In genomic region chr7:108805808-108806397, GRCh38 we compare ENCODE assay signal across 8 cellular contexts.
A peak's percentile ranks its signal among the peaks of the same experiment; 100 is the strongest.
DNase-seq lines count a peak whose midpoint lies in the region; ATAC-seq, FAIRE-seq and TF ChIP-seq lines count a peak whose summit lies in the region.

No MANE protein-coding gene starts in this region.

- H3K4me3 ChIP-seq in A549: no peak overlapping the region
- no peak overlapping the region for H3K4me3 ChIP-seq in MM.1S (ENCODE audit: low read length)
- no peak overlapping the region for H3K4me3 ChIP-seq in retinal pigment epithelial cell (ENCODE audit: low read length)

- no peak overlapping the region for H2AFZ ChIP-seq in MM.1S (ENCODE audit: low read length)

- H3K9me3 Mint-ChIP-seq in stimulated activated memory B cell treated with anti-CD40 and anti-IgM and Interleukin-4, amounts not matched to agents 10 μg/mL and 1 μg/mL and 100 μg/mL, for 72 hours: peaks cover 3% of the 10 kb centered on the region

- H3K27me3 ChIP-seq in MM.1S (replicated peaks; ENCODE audit: insufficient read depth, low read length): no peaks in the 10 kb centered on the region

- TF ChIP-seq CTCF in A549 (IDR thresholded peaks at IDR 0.05): peak; percentile 54
- peak; percentile 68 for TF ChIP-seq CTCF in MM.1S (IDR thresholded peaks at IDR 0.05; ENCODE audit: low read length)
- TF ChIP-seq CTCF in retinal pigment epithelial cell (conservative IDR thresholded peaks at IDR 0.05; ENCODE audit: low read depth, low read length): peak; percentile 61

- DNase-seq in A549 (ENCODE audit: low read depth in 1 of 2, low spot score in 1 of 2) (peak; percentile 35 to 43), MM.1S (peak; percentile 35), dermis blood vessel endothelial cell (peak; percentile 18), retinal pigment epithelial cell (ENCODE audit: low read depth) (no peak), GM19238 (ENCODE audit: insufficient read length, low spot score) (no peak)

- H3K27ac Mint-ChIP-seq in stimulated activated memory B cell treated with anti-CD40 and anti-IgM and Interleukin-4, amounts not matched to agents 10 μg/mL and 1 μg/mL and 100 μg/mL, for 72 hours: no peak overlapping the region

- no peaks in the 10 kb centered on the region for H4K20me1 ChIP-seq in MM.1S (ENCODE audit: insufficient read depth, low read length)

- H3K9me3 ChIP-seq in A549 (no peaks in the 10 kb centered on the region), MM.1S (replicated peaks; ENCODE audit: insufficient read depth, low read length) (no peaks in the 10 kb centered on the region)

- H3K36me3 Mint-ChIP-seq in stimulated activated memory B cell treated with anti-CD40 and anti-IgM and Interleukin-4, amounts not matched to agents 10 μg/mL and 1 μg/mL and 100 μg/mL, for 72 hours: no peaks in the 10 kb centered on the region

- H3K9me2 ChIP-seq in MM.1S (replicated peaks; ENCODE audit: insufficient read depth, low read length): no peaks in the 10 kb centered on the region

- WGBS in A549 (ENCODE audit: missing lambda C conversion rate): 25% methylated on average over 6 of the region's 6 CpGs

- H3K27ac ChIP-seq in A549 (no peak overlapping the region), MM.1S (ENCODE audit: low read length) (no peak overlapping the region)

- H3K27me3 Mint-ChIP-seq in stimulated activated memory B cell treated with anti-CD40 and anti-IgM and Interleukin-4, amounts not matched to agents 10 μg/mL and 1 μg/mL and 100 μg/mL, for 72 hours: peaks cover 20% of the 10 kb centered on the region

- CTCF ChIA-PET in A549 (lab: Yijun Ruan, JAX): interaction anchor here (1.0 to 1.4 kb wide), 4 partner anchors 10 to 12 kb away, joined by 3 to 6 read pairs (median 4); no protein-coding TSS in a partner anchor

- TF ChIP-seq POLR2A in A549 (IDR thresholded peaks at IDR 0.05; ENCODE audit: low read length): no peak

- no peak for TF ChIP-seq EP300 in A549 (IDR thresholded peaks at IDR 0.05)

- H3K4me1 Mint-ChIP-seq in stimulated activated memory B cell treated with anti-CD40 and anti-IgM and Interleukin-4, amounts not matched to agents 10 μg/mL and 1 μg/mL and 100 μg/mL, for 72 hours: no peaks in the 10 kb centered on the region

- TF ChIP-seq RAD21 in A549 (conservative IDR thresholded peaks at IDR 0.05 in 1 of 2, IDR thresholded peaks at IDR 0.05 in 1 of 2): peak; percentile 55 to 56

- H3F3A ChIP-seq in MM.1S (ENCODE audit: insufficient read depth, low read length): no peaks in the 10 kb centered on the region

- H3K4me1 ChIP-seq in A549: no peaks in the 10 kb centered on the region
- no peaks in the 10 kb centered on the region for H3K4me1 ChIP-seq in MM.1S (ENCODE audit: low read length)

- H3K4me2 ChIP-seq in A549 (no peak overlapping the region), MM.1S (ENCODE audit: low read depth, low read length) (no peak overlapping the region)

- POLR2A ChIA-PET in A549 (lab: Yijun Ruan, JAX): no interaction called here

- no peak for FAIRE-seq in A549 (lab: Jason Lieb, UNC)

- H3K4me3 Mint-ChIP-seq in stimulated activated memory B cell treated with anti-CD40 and anti-IgM and Interleukin-4, amounts not matched to agents 10 μg/mL and 1 μg/mL and 100 μg/mL, for 72 hours: no peak overlapping the region

- ATAC-seq in A549 (peak in 1 of 2 experiments; percentile 76; a peak in 3 of 6 replicates), GM18858 (IDR thresholded peaks at IDR 0.05; ENCODE audit: unreplicated experiment) (peak; percentile 60), GM18873 (IDR thresholded peaks at IDR 0.05; ENCODE audit: low FRiP score, unreplicated experiment) (no peak)
- no peak for ATAC-seq in stimulated activated memory B cell treated with anti-CD40 and anti-IgM and Interleukin-4, amounts not matched to agents 10 μg/mL and 1 μg/mL and 100 μg/mL, for 72 hours

- no peaks in the 10 kb centered on the region for H3K36me3 ChIP-seq in MM.1S (replicated peaks; ENCODE audit: insufficient read depth, low read length)

- H3K79me2 ChIP-seq in MM.1S (ENCODE audit: low read length): no peaks in the 10 kb centered on the region

- H3K9ac ChIP-seq in MM.1S (ENCODE audit: low read length): no peak overlapping the region

TF ChIP-seq in A549, 52 proteins besides CTCF, POLR2A, EP300 and RAD21:
- TF ChIP-seq ZNF302 (CRISPR knock-in tag; IDR thresholded peaks at IDR 0.05): no peak
- TF ChIP-seq SMC3 (IDR thresholded peaks at IDR 0.05): peak; percentile 48
- TF ChIP-seq BHLHE40 (IDR thresholded peaks at IDR 0.05; ENCODE audit: low read depth, low read length): no peak
- TF ChIP-seq RCOR1 (IDR thresholded peaks at IDR 0.05; ENCODE audit: low read depth, low read length): no peak
- TF ChIP-seq HOXB5 (CRISPR knock-in tag; IDR thresholded peaks at IDR 0.05): no peak

Comparison
In these comparisons a context has a peak if more than half of its experiments do, and no peak if none do; other contexts are left out.
1. DNase-seq: peak in A549 (2 of 2), MM.1S (single experiment) and dermis blood vessel endothelial cell (single experiment); none in retinal pigment epithelial cell (single experiment) and GM19238 (single experiment).
2. Peak in every context shown above with its lines, with median percentiles within 50 percentile points of each other: CTCF ChIP-seq.